Comparison of ENCODE assay signal across 9 cellular contexts in genomic region chr22:26679003-26679629, GRCh38. TPM values are rescaled to one million over a fixed set of nuclear protein-coding genes. Genes with fewer than 3 reads are reported as not detected.
DNase-seq lines count a peak whose midpoint lies in the region; ATAC-seq and TF ChIP-seq lines count a peak whose summit lies in the region.
"Had no signal": no experiment of that assay in that cellular context is flagged by ENCODE, and none has a peak within 500 bp of the region (broad histone marks: within the 10 kb centered on the region; RNA-seq: fewer than 3 reads in every experiment).

No MANE protein-coding gene starts in this region.

- H2AFZ ChIP-seq in OCI-LY3 (ENCODE audit: low read depth, low read length): no peak overlapping the region

- peak overlapping the region in 1 of 8 donors; percentile 65 for H3K4me3 Mint-ChIP-seq in naive B cell
- no peak overlapping the region for H3K4me3 Mint-ChIP-seq in stimulated activated naive CD8-positive, alpha-beta T cell treated with anti-CD3 and anti-CD28 coated beads, Interleukin-15, amount 100 ng/mL, for 72 hours

- DNase-seq in COLO829 (ENCODE audit: low spot score): peak; percentile 79
- peak; percentile 66 for DNase-seq in HFF-Myc (ENCODE audit: extremely low read depth, low read depth)
- DNase-seq in activated T-cell treated with anti-CD3 and anti-CD28 coated beads for 1 hour (ENCODE audit: low read depth): peak; percentile 49
- DNase-seq in epithelial cell of proximal tubule (ENCODE audit: low read depth): no peak
- DNase-seq in naive B cell: peak; percentile 43
- peak; percentile 71 to 76 for DNase-seq in stimulated activated naive CD8-positive, alpha-beta T cell treated with anti-CD3 and anti-CD28 coated beads, Interleukin-15, amount 100 ng/mL, for 72 hours

- no peak for TF ChIP-seq POLR2A in GM18505 (IDR thresholded peaks at IDR 0.05; ENCODE audit: borderline replicate concordance, extremely low read depth, insufficient read depth, insufficient read length)

- no peaks in the 10 kb centered on the region for H3K9me3 ChIP-seq in OCI-LY3 (ENCODE audit: insufficient read depth, low read length)

- H3K27ac ChIP-seq in OCI-LY3 (ENCODE audit: low read length): no peak overlapping the region

- peaks cover 13% of the 10 kb centered on the region for H3K4me1 ChIP-seq in OCI-LY3 (ENCODE audit: low read length)

- H3K27me3 ChIP-seq in OCI-LY3 (ENCODE audit: low read depth, low read length): no peaks in the 10 kb centered on the region

- H3K27ac Mint-ChIP-seq in naive B cell: peak overlapping the region in 2 of 6 donors; percentile 16 to 21
- no peak overlapping the region for H3K27ac Mint-ChIP-seq in stimulated activated naive CD8-positive, alpha-beta T cell treated with anti-CD3 and anti-CD28 coated beads, Interleukin-15, amount 100 ng/mL, for 72 hours

- peaks cover 14% of the 10 kb centered on the region for H3K36me3 ChIP-seq in OCI-LY3 (replicated peaks; ENCODE audit: low read depth, low read length)

- H3K4me1 Mint-ChIP-seq in naive B cell: peaks cover 55 to 68% (median 57%) of the 10 kb centered on the region in 3 donors
- peaks cover 76% of the 10 kb centered on the region for H3K4me1 Mint-ChIP-seq in stimulated activated naive CD8-positive, alpha-beta T cell treated with anti-CD3 and anti-CD28 coated beads, Interleukin-15, amount 100 ng/mL, for 72 hours

- ATAC-seq in naive B cell (ENCODE audit: low read depth in 2 of 2) (peak; percentile 60 to 72), GM18505 (IDR thresholded peaks at IDR 0.05; ENCODE audit: unreplicated experiment) (no peak)
- ATAC-seq in stimulated activated naive CD8-positive, alpha-beta T cell treated with anti-CD3 and anti-CD28 coated beads, Interleukin-15, amount 100 ng/mL, for 72 hours: peak; percentile 81

- TF ChIP-seq CTCF in HFF-Myc (IDR thresholded peaks at IDR 0.05; ENCODE audit: low read depth, low read length, missing control alignments) (peak; percentile 95), OCI-LY3 (IDR thresholded peaks at IDR 0.05; ENCODE audit: low read depth, low read length) (peak; percentile 92), epithelial cell of proximal tubule (conservative IDR thresholded peaks at IDR 0.05; ENCODE audit: low read depth, low read length) (peak; percentile 96)

- H3K9ac ChIP-seq in OCI-LY3 (ENCODE audit: low read length): no peak overlapping the region

- peaks cover 5% of the 10 kb centered on the region; the same call in 1 of the 2 replicates for H4K20me1 ChIP-seq in OCI-LY3 (ENCODE audit: insufficient read depth, low read length)

- H3K79me2 ChIP-seq in OCI-LY3 (ENCODE audit: low read length): peaks cover 19% of the 10 kb centered on the region

- no peaks in the 10 kb centered on the region for H3K9me3 Mint-ChIP-seq in naive B cell
- no peaks in the 10 kb centered on the region for H3K9me3 Mint-ChIP-seq in stimulated activated naive CD8-positive, alpha-beta T cell treated with anti-CD3 and anti-CD28 coated beads, Interleukin-15, amount 100 ng/mL, for 72 hours

- no peaks in the 10 kb centered on the region for H3K27me3 Mint-ChIP-seq in naive B cell
- H3K27me3 Mint-ChIP-seq in stimulated activated naive CD8-positive, alpha-beta T cell treated with anti-CD3 and anti-CD28 coated beads, Interleukin-15, amount 100 ng/mL, for 72 hours: no peaks in the 10 kb centered on the region

- no peak overlapping the region for H3K4me2 ChIP-seq in OCI-LY3 (ENCODE audit: low read length)

- peaks cover 9 to 17% of the 10 kb centered on the region in 2 donors for H3K36me3 Mint-ChIP-seq in naive B cell

- no peak overlapping the region for H3K4me3 ChIP-seq in HFF-Myc (replicated peaks; ENCODE audit: low read depth, low read length)
- H3K4me3 ChIP-seq in OCI-LY3 (ENCODE audit: low read length): no peak overlapping the region
- H3K4me3 ChIP-seq in epithelial cell of proximal tubule (ENCODE audit: low read depth, low read length): no peak overlapping the region

RNA-seq across cellular contexts. Expression of gene MIAT, which starts 21.7 kb away (rescaled TPM):
- total RNA-seq in epithelial cell of proximal tubule: 0.12 and 0.14 TPM in 2 replicates
- polyA plus RNA-seq in naive B cell (ENCODE audit: low read depth in 6 of 6): under 1 TPM in 4 of 6 donors, not detected in 2; 0.04 to 0.16 (median 0.10) TPM

RNA-seq across cellular contexts. Expression of gene CRYBA4, which starts 57.4 kb away (rescaled TPM):
- not detected in 2 replicates for total RNA-seq in epithelial cell of proximal tubule
- not detected for polyA plus RNA-seq in naive B cell (ENCODE audit: low read depth in 6 of 6)
- polyA plus RNA-seq: adipose tissue had no signal
